In genomic region chr1:61676881-61677280, GRCh38 we compare ENCODE assay signal across 6 cellular contexts. TPM values are rescaled to one million over a fixed set of nuclear protein-coding genes. Genes with fewer than 3 reads are reported as not detected.
DNase-seq lines count a peak whose midpoint lies in the region; ATAC-seq, FAIRE-seq and TF ChIP-seq lines count a peak whose summit lies in the region.
"Not testable (repeated sequence)": the region's sequence is repeated elsewhere in the genome, so short reads cannot be mapped to it uniquely, and the experiment has no call there.

No MANE protein-coding gene starts in this region.

- H2BK120ac ChIP-seq in trophoblast cell (ENCODE audit: insufficient read depth, low read length, poor library complexity) = not testable (repeated sequence)

- POLR2A ChIA-PET in K562 (lab: Yijun Ruan, JAX) = interaction anchor here (0.7 kb wide), 1 partner anchor 577 kb away, joined by 4 read pairs; no protein-coding TSS in a partner anchor
- POLR2A ChIA-PET in HepG2 (lab: Yijun Ruan, JAX) = not testable (repeated sequence)

- H3K36me3 ChIP-seq in K562 (ENCODE audit: control insufficient read depth, insufficient read depth, low read length) = peaks cover 17% of the 10 kb centered on the region; the same call in 2 of the 3 replicates
- not testable (repeated sequence) for H3K36me3 ChIP-seq in body of pancreas (replicated peaks in 1 of 2; ENCODE audit: insufficient read depth in 1 of 2, low read depth in 2 of 2); HepG2 (replicated peaks in 1 of 2; ENCODE audit: control insufficient read depth in 1 of 2, insufficient read depth in 2 of 2, low read length in 2 of 2); trophoblast cell (ENCODE audit: control insufficient read depth in 1 of 2, insufficient read depth in 2 of 2, low read length in 2 of 2)

- H3K79me1 ChIP-seq in trophoblast cell (ENCODE audit: low read length) = not testable (repeated sequence)

- TF ChIP-seq POLR2A in K562 (conservative IDR thresholded peaks at IDR 0.05); body of pancreas (IDR thresholded peaks at IDR 0.05); HepG2 (IDR thresholded peaks at IDR 0.05; ENCODE audit: insufficient read depth in 1 of 2, low read depth in 2 of 2, low read length in 2 of 2): not testable (repeated sequence)

- H2BK5ac ChIP-seq in trophoblast cell (ENCODE audit: low read depth, low read length, poor library complexity) = not testable (repeated sequence)

- not testable (repeated sequence) for H4K91ac ChIP-seq in trophoblast cell (ENCODE audit: low read depth, low read length)

- H3K4me3 Mint-ChIP-seq in Calu3 (ENCODE audit: low read depth, unreplicated experiment); activated T-cell treated with anti-CD3 and anti-CD28 coated beads, Interleukin-2, amount 50 U/mL, for 24 hours: not testable (repeated sequence)

- not testable (repeated sequence) for H3K4me1 Mint-ChIP-seq in Calu3 (ENCODE audit: low read depth, unreplicated experiment); activated T-cell treated with anti-CD3 and anti-CD28 coated beads, Interleukin-2, amount 50 U/mL, for 24 hours (ENCODE audit: low read depth)

- TF ChIP-seq RAD21 in K562 (CRISPR knock-in tag; conservative IDR thresholded peaks at IDR 0.05 in 1 of 2, IDR thresholded peaks at IDR 0.05 in 1 of 2); HepG2 (CRISPR knock-in tag; IDR thresholded peaks at IDR 0.05): not testable (repeated sequence)

- 100% methylated on average over 1 of the region's 2 CpGs for WGBS in K562 (ENCODE audit: insufficient coverage, low coverage, missing lambda C conversion rate)
- 93 to 95% methylated on average over 2 of the region's 2 CpGs for WGBS in body of pancreas, 2 donors
- WGBS in HepG2 (ENCODE audit: low lambda C conversion rate) = 98% methylated on average over 2 of the region's 2 CpGs
- WGBS in trophoblast cell (ENCODE audit: extremely low coverage, insufficient coverage, insufficient read length) = no CpG with 5 or more reads among the region's 2 CpGs

- H3K79me2 ChIP-seq in K562 (ENCODE audit: control insufficient read depth, insufficient read depth, low read length); HepG2 (ENCODE audit: insufficient read depth, low read length); trophoblast cell (ENCODE audit: control insufficient read depth, insufficient read depth, low read length, poor library complexity): not testable (repeated sequence)

- H3K4ac ChIP-seq in trophoblast cell (ENCODE audit: low read depth, low read length) = not testable (repeated sequence)

- H3K23ac ChIP-seq in trophoblast cell (ENCODE audit: low read length) = not testable (repeated sequence)

- H3K9ac ChIP-seq in K562 (ENCODE audit: insufficient read depth in 1 of 2, low read depth in 2 of 2, low read length in 2 of 2); HepG2 (ENCODE audit: insufficient read depth, low read depth, low read length); trophoblast cell (ENCODE audit: low read length): not testable (repeated sequence)

- H3K4me3 ChIP-seq in K562; body of pancreas; HepG2 (replicated peaks in 1 of 3; ENCODE audit: insufficient read depth in 1 of 3, low read depth in 2 of 3, low read length in 3 of 3); trophoblast cell (ENCODE audit: low read depth, low read length): not testable (repeated sequence)

- ATAC-seq in K562 = not testable (repeated sequence)
- peak; percentile 27 for ATAC-seq in body of pancreas
- peak; percentile 37; the same call in 1 of the 3 replicates for ATAC-seq in HepG2

- H4K20me1 ChIP-seq in K562 (replicated peaks; ENCODE audit: control insufficient read depth, insufficient read depth, low read length); HepG2 (ENCODE audit: insufficient read depth, low read length): not testable (repeated sequence)

- H3K9me3 Mint-ChIP-seq in Calu3 (ENCODE audit: low read depth, unreplicated experiment); activated T-cell treated with anti-CD3 and anti-CD28 coated beads, Interleukin-2, amount 50 U/mL, for 24 hours: not testable (repeated sequence)

- BruUV-seq in Calu3 (replicated peaks; lab: Mats Ljungman, UMichigan); K562 (replicated peaks; lab: Mats Ljungman, UMichigan); HepG2 (replicated peaks; lab: Mats Ljungman, UMichigan): not testable (repeated sequence)

- not testable (repeated sequence) for FAIRE-seq in K562 (lab: Jason Lieb, UNC); HepG2 (lab: Jason Lieb, UNC)

- TF ChIP-seq CTCF in Calu3 (IDR thresholded peaks at IDR 0.05; ENCODE audit: unreplicated experiment); K562 (IDR thresholded peaks at IDR 0.05 in 2 of 3, conservative IDR thresholded peaks at IDR 0.05 in 1 of 3; ENCODE audit: insufficient read depth in 2 of 3, low read depth in 1 of 3, low read length in 3 of 3); body of pancreas (IDR thresholded peaks at IDR 0.05); HepG2 (CRISPR knock-in tag; IDR thresholded peaks at IDR 0.05): not testable (repeated sequence)

- not testable (repeated sequence) for H2BK12ac ChIP-seq in trophoblast cell (ENCODE audit: low read length)

- not testable (repeated sequence) for TF ChIP-seq EP300 in K562 (IDR thresholded peaks at IDR 0.05; ENCODE audit: low read length); HepG2 (IDR thresholded peaks at IDR 0.05; ENCODE audit: low read depth in 2 of 2, low read length in 2 of 2); HepG2 (CRISPR knock-in tag; IDR thresholded peaks at IDR 0.05; ENCODE audit: borderline replicate concordance)

- not testable (repeated sequence) for H2AFZ ChIP-seq in K562 (ENCODE audit: low read depth, low read length); HepG2 (ENCODE audit: low read length); trophoblast cell (ENCODE audit: insufficient read depth, low read length, poor library complexity)

- DNase-seq in Calu3 (peak; percentile 23), trophoblast cell (peak; percentile 66 to 83)
- not testable (repeated sequence) for DNase-seq in activated T-cell treated with anti-CD3 and anti-CD28 coated beads, Interleukin-2, amount 50 U/mL, for 24 hours; K562 (ENCODE audit: extremely low read depth in 1 of 4, low spot score in 3 of 4); body of pancreas; HepG2 (ENCODE audit: low spot score)

- not testable (repeated sequence) for H3K36me3 Mint-ChIP-seq in Calu3 (ENCODE audit: insufficient read depth, unreplicated experiment)
- H3K36me3 Mint-ChIP-seq in activated T-cell treated with anti-CD3 and anti-CD28 coated beads, Interleukin-2, amount 50 U/mL, for 24 hours (ENCODE audit: low read depth) = peaks cover 39% of the 10 kb centered on the region

- not testable (repeated sequence) for H3K9me1 ChIP-seq in K562 (ENCODE audit: control insufficient read depth, insufficient read depth, low read length)

- not testable (repeated sequence) for H3K4me1 ChIP-seq in K562 (replicated peaks in 1 of 2; ENCODE audit: control insufficient read depth in 2 of 2, insufficient read depth in 2 of 2, low read length in 2 of 2); body of pancreas; HepG2 (ENCODE audit: insufficient read depth, low read length); trophoblast cell (ENCODE audit: control insufficient read depth in 1 of 2, insufficient read depth in 2 of 2, low read length in 2 of 2)

- H3K9me3 ChIP-seq in K562 (replicated peaks; ENCODE audit: control insufficient read depth, insufficient read depth, low read depth, low read length); body of pancreas; HepG2 (ENCODE audit: low read length); trophoblast cell (ENCODE audit: insufficient read depth, low read depth, low read length): not testable (repeated sequence)

- not testable (repeated sequence) for H3K27me3 ChIP-seq in K562 (ENCODE audit: control insufficient read depth in 2 of 2, insufficient read depth in 2 of 2, low read length in 2 of 2); body of pancreas; HepG2 (ENCODE audit: control insufficient read depth in 1 of 2, insufficient read depth in 2 of 2, low read length in 2 of 2); trophoblast cell (ENCODE audit: insufficient read depth, low read length)

- not testable (repeated sequence) for H4K8ac ChIP-seq in trophoblast cell (ENCODE audit: low read depth, low read length)

- not testable (repeated sequence) for H3K4me2 ChIP-seq in K562 (ENCODE audit: insufficient read depth, low read length); HepG2 (ENCODE audit: low read depth, low read length); trophoblast cell (ENCODE audit: low read length)

- H3K27ac Mint-ChIP-seq in Calu3 (ENCODE audit: unreplicated experiment) = not testable (repeated sequence)
- peak overlapping the region; percentile 13 for H3K27ac Mint-ChIP-seq in activated T-cell treated with anti-CD3 and anti-CD28 coated beads, Interleukin-2, amount 50 U/mL, for 24 hours

- in situ Hi-C loops in K562 (cut with MboI); HepG2 (cut with HindIII; ENCODE audit: extremely low pct_ligation_motif_present, low pct_unique_long_range_greater_than_20kb): not testable (repeated sequence)

- H3K27me3 Mint-ChIP-seq in Calu3 (ENCODE audit: unreplicated experiment); activated T-cell treated with anti-CD3 and anti-CD28 coated beads, Interleukin-2, amount 50 U/mL, for 24 hours: not testable (repeated sequence)

- H4K12ac ChIP-seq in trophoblast cell (ENCODE audit: low read depth, low read length) = not testable (repeated sequence)

- H3K14ac ChIP-seq in trophoblast cell (ENCODE audit: low read length) = not testable (repeated sequence)

- not testable (repeated sequence) for H3K18ac ChIP-seq in trophoblast cell (ENCODE audit: low read length)

- not testable (repeated sequence) for H3K27ac ChIP-seq in K562 (ENCODE audit: extremely low read depth, low read depth, low read length); body of pancreas; HepG2 (ENCODE audit: extremely low read length, insufficient read depth, low read length); trophoblast cell (ENCODE audit: low read depth, low read length)

- intact Hi-C loops in Calu3 (cut with micrococcal nuclease; ENCODE audit: unreplicated experiment) (loop anchor here (5.0 kb wide), 1 partner anchor 175 kb away; no protein-coding TSS in a partner anchor), K562 (cut with micrococcal nuclease) (loop anchor here (10.0 kb wide), 1 partner anchor 58 kb away; no protein-coding TSS in a partner anchor)
- intact Hi-C loops in body of pancreas (cut with DNase I); HepG2 (cut with micrococcal nuclease; ENCODE audit: unreplicated experiment): not testable (repeated sequence)

- CTCF ChIA-PET in Calu3 (lab: Charles Lee) = interaction anchor here (0.7 kb wide), 2 partner anchors 88 to 325 kb away, joined by 3 to 4 read pairs; no protein-coding TSS in a partner anchor
- CTCF ChIA-PET in K562 (lab: Yijun Ruan, JAX; ENCODE audit: low intra/inter-chr PET ratio); HepG2 (lab: Yijun Ruan, JAX; ENCODE audit: low intra/inter-chr PET ratio, low total read pairs): not testable (repeated sequence)

- not testable (repeated sequence) for H2AK5ac ChIP-seq in trophoblast cell (ENCODE audit: low read length)

RNA-seq across cellular contexts. Expression of gene TM2D1, which starts 48.1 kb away (rescaled TPM):
- total RNA-seq in Calu3 (2022) = 38.7 and 45.8 TPM in 2 replicates
- total RNA-seq in K562 (2011; cell fraction: chromatin; rRNA removed; ENCODE audit: low replicate concordance) = 41.3 and 96.7 TPM in 2 replicates
- 50.5 and 53.5 TPM in 2 replicates for total RNA-seq in K562 (2011; cell fraction: nucleolus; rRNA removed)
- total RNA-seq in K562 (2011; cell fraction: nucleoplasm; rRNA removed) = 74.2 and 89.5 TPM in 2 replicates
- 49.6 and 56.7 TPM in 2 replicates for total RNA-seq in K562 (2014; rRNA removed)
- 42.3 and 44.8 TPM in 2 replicates for total RNA-seq in K562 (2014; rRNA removed; fragmentation: Illumina TruSeq; extraction: Trizol)
- total RNA-seq in K562 (2015; rRNA removed; fragmentation: Illumina TruSeq; extraction: Trizol) = 40.3 and 45.5 TPM in 2 replicates
- total RNA-seq in K562 (2021) = 24.5 and 24.8 TPM in 2 replicates
- polyA plus RNA-seq in K562 (2011; rRNA removed) = 42.6 and 52.2 TPM in 2 replicates
- polyA plus RNA-seq in K562 (2011; cell fraction: cytosol; rRNA removed) = 34.1 and 44.1 TPM in 2 replicates
- 27.5 and 32.8 TPM in 2 replicates for polyA plus RNA-seq in K562 (2011; cell fraction: nucleus; rRNA removed)
- 34.1 and 37.7 TPM in 2 replicates for polyA plus RNA-seq in K562 (2012)
- 32.3 and 34.7 TPM in 2 replicates for polyA plus RNA-seq in K562 (2014; fragmentation: Illumina TruSeq; extraction: Trizol)
- polyA plus RNA-seq in K562 (2014; fragmentation: Nextera tagmentation; extraction: Ambion mirVana) = 10 to 100 TPM; 47.7 to 53.3 TPM
- polyA plus RNA-seq in K562 (2014; rRNA removed) = 65.2 TPM in 2 replicates
- polyA minus RNA-seq in K562 (2011; rRNA and poly(A)+ RNA removed) = 27.9 and 33.5 TPM in 2 replicates
- polyA minus RNA-seq in K562 (2011; cell fraction: cytosol; rRNA and poly(A)+ RNA removed) = 9.4 and 16.2 TPM in 2 replicates
- 34.3 and 47.2 TPM in 2 replicates for polyA minus RNA-seq in K562 (2011; cell fraction: nucleus; rRNA and poly(A)+ RNA removed)
- total RNA-seq in body of pancreas = 10 to 100 TPM; 29.3 to 39.7 TPM
- total RNA-seq in HepG2 (2016; rRNA removed; fragmentation: Illumina TruSeq; extraction: Trizol) = 13.6 and 26.6 TPM in 2 replicates
- total RNA-seq in HepG2 (2016; cell fraction: cytosol; rRNA removed; fragmentation: Illumina TruSeq; extraction: Trizol; ENCODE audit: low read depth) = 7.2 and 10.4 TPM in 2 replicates
- 13.0 and 24.5 TPM in 2 replicates for total RNA-seq in HepG2 (2016; cell fraction: insoluble cytoplasmic fraction; rRNA removed; fragmentation: Illumina TruSeq; extraction: Trizol)
- 11.2 and 11.3 TPM in 2 replicates for total RNA-seq in HepG2 (2016; cell fraction: membrane; rRNA removed; fragmentation: Illumina TruSeq; extraction: Trizol)
- total RNA-seq in HepG2 (2016; cell fraction: nucleus; rRNA removed; fragmentation: Illumina TruSeq; extraction: Trizol) = 38.4 and 39.9 TPM in 2 replicates
- polyA plus RNA-seq in HepG2 (2011; rRNA removed) = 49.0 and 49.2 TPM in 2 replicates
- polyA plus RNA-seq in HepG2 (2011; cell fraction: cytosol; rRNA removed) = 30.3 and 42.8 TPM in 2 replicates
- polyA plus RNA-seq in HepG2 (2011; cell fraction: nucleus; rRNA removed) = 27.1 and 36.2 TPM in 2 replicates
- 39.0 and 47.2 TPM in 2 replicates for polyA plus RNA-seq in HepG2 (2012)
- 6.5 and 7.6 TPM in 2 replicates for polyA plus RNA-seq in HepG2 (2016; cell fraction: cytosol; fragmentation: Illumina TruSeq; extraction: Trizol; ENCODE audit: low read depth)
- polyA plus RNA-seq in HepG2 (2016; cell fraction: insoluble cytoplasmic fraction; fragmentation: Illumina TruSeq; extraction: Trizol; ENCODE audit: low read depth) = 12.9 and 14.8 TPM in 2 replicates
- polyA plus RNA-seq in HepG2 (2016; cell fraction: membrane; fragmentation: Illumina TruSeq; extraction: Trizol; ENCODE audit: low read depth) = 7.5 and 9.9 TPM in 2 replicates
- polyA plus RNA-seq in HepG2 (2016; cell fraction: nucleus; fragmentation: Illumina TruSeq; extraction: Trizol; ENCODE audit: insufficient read depth, low read depth) = 35.0 and 43.3 TPM in 2 replicates
- polyA minus RNA-seq in HepG2 (2011; rRNA and poly(A)+ RNA removed; ENCODE audit: low replicate concordance) = 14.3 and 21.4 TPM in 2 replicates
- polyA minus RNA-seq in HepG2 (2011; cell fraction: cytosol; rRNA and poly(A)+ RNA removed) = 21.5 and 25.8 TPM in 2 replicates
- polyA minus RNA-seq in HepG2 (2011; cell fraction: nucleus; rRNA and poly(A)+ RNA removed) = 70.6 and 76.6 TPM in 2 replicates
- 26.4 and 26.9 TPM in 2 replicates for polyA plus RNA-seq in trophoblast cell (2013)
